1 cellular context compared by ENCODE assay signal in the genomic region with DNA sequence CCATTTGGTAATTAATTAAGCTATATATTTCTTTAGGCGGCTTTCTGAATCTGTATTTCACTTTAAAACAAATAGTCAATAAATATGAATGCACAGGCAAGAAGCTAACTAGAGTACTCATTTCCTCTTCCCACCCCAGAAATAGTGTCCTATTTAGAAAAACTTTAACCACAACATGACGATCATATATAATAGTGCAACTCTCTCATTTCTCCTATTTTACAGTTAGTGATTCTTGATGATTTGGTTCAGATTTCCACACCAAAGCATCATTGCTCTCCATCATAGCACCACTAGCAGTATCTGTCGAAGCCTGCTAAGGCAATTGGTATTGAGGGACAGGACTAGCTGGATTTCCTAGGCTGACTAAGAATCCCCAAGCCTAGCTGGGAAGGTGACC.
TF ChIP-seq lines count a peak whose summit lies in the region.

No MANE protein-coding gene starts in this region.

TF ChIP-seq in GM12878, 131 proteins besides CTCF, POLR2A, EP300 and RAD21 (continued from another document and continues in another):
- TF ChIP-seq, protein P1, sequence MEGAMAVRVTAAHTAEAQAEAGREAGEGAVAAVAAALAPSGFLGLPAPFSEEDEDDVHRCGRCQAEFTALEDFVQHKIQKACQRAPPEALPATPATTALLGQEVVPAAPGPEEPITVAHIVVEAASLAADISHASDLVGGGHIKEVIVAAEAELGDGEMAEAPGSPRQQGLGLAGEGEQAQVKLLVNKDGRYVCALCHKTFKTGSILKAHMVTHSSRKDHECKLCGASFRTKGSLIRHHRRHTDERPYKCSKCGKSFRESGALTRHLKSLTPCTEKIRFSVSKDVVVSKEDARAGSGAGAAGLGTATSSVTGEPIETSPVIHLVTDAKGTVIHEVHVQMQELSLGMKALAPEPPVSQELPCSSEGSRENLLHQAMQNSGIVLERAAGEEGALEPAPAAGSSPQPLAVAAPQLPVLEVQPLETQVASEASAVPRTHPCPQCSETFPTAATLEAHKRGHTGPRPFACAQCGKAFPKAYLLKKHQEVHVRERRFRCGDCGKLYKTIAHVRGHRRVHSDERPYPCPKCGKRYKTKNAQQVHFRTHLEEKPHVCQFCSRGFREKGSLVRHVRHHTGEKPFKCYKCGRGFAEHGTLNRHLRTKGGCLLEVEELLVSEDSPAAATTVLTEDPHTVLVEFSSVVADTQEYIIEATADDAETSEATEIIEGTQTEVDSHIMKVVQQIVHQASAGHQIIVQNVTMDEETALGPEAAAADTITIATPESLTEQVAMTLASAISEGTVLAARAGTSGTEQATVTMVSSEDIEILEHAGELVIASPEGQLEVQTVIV (IDR thresholded peaks at IDR 0.05; ENCODE audit: borderline replicate concordance, partially characterized antibody): no peak
- TF ChIP-seq BCL11A (IDR thresholded peaks at IDR 0.05; ENCODE audit: low read depth, low read length) (0 out of 2 replicates have a peak, but pooled peaks have one; percentile 34), RBBP5 (conservative IDR thresholded peaks at IDR 0.05) (no peak), HDGF (IDR thresholded peaks at IDR 0.05) (no peak), MEF2B (IDR thresholded peaks at IDR 0.05; ENCODE audit: partially characterized antibody, poor library complexity, severe bottlenecking) (peak; percentile 87), KAT2A (conservative IDR thresholded peaks at IDR 0.05; ENCODE audit: control insufficient read depth, low read depth, low read length) (no peak), DPF2 (IDR thresholded peaks at IDR 0.05) (no peak), RCOR1 (conservative IDR thresholded peaks at IDR 0.05; ENCODE audit: low read depth, low read length) (no peak), KLF5 (IDR thresholded peaks at IDR 0.05; ENCODE audit: partially characterized antibody) (no peak), JUNB (IDR thresholded peaks at IDR 0.05) (peak; percentile 42), YBX1 (IDR thresholded peaks at IDR 0.05) (no peak), MEF2A (IDR thresholded peaks at IDR 0.05; ENCODE audit: insufficient read depth, low read depth, low read length) (peak; percentile 85; the same call in 1 of the 2 replicates), CHD2 (IDR thresholded peaks at IDR 0.05; ENCODE audit: borderline replicate concordance, low read depth, low read length) (no peak), ZSCAN29 (IDR thresholded peaks at IDR 0.05) (no peak), RUNX3 (IDR thresholded peaks at IDR 0.05; ENCODE audit: low read length) (peak; percentile 93), RFX5 (IDR thresholded peaks at IDR 0.05; ENCODE audit: low read depth, low read length) (no peak), SREBF2 (IDR thresholded peaks at IDR 0.05; ENCODE audit: low read length) (no peak), JUND (IDR thresholded peaks at IDR 0.05; ENCODE audit: low read depth, low read length) (no peak), NFYA (IDR thresholded peaks at IDR 0.05; ENCODE audit: borderline replicate concordance, low read depth, low read length) (no peak), CBFB (IDR thresholded peaks at IDR 0.05; ENCODE audit: low read depth) (no peak), BACH1 (IDR thresholded peaks at IDR 0.05; ENCODE audit: borderline replicate concordance) (no peak), ASH2L (IDR thresholded peaks at IDR 0.05; ENCODE audit: borderline replicate concordance, low read depth) (no peak), ZNF24 (IDR thresholded peaks at IDR 0.05) (no peak), PAX5 (IDR thresholded peaks at IDR 0.05; ENCODE audit: borderline replicate concordance, low read depth, low read length) (no peak), FOXM1 (IDR thresholded peaks at IDR 0.05; ENCODE audit: low read depth, low read length) (0 out of 2 replicates have a peak, but pooled peaks have one; percentile 47), SMAD5 (IDR thresholded peaks at IDR 0.05; ENCODE audit: low read depth) (no peak), GATAD2B (conservative IDR thresholded peaks at IDR 0.05; ENCODE audit: low read depth) (no peak), KDM1A (IDR thresholded peaks at IDR 0.05; ENCODE audit: borderline replicate concordance) (no peak), ETV6 (conservative IDR thresholded peaks at IDR 0.05 in 1 of 2, IDR thresholded peaks at IDR 0.05 in 1 of 2; ENCODE audit: borderline replicate concordance in 1 of 2, low read depth in 1 of 2) (peak in 1 of 2 experiments; percentile 57; a peak in 1 of 4 replicates), YY1 (IDR thresholded peaks at IDR 0.05; ENCODE audit: low read depth, low read length) (no peak), SPI1 (IDR thresholded peaks at IDR 0.05; ENCODE audit: borderline replicate concordance, insufficient read depth, low read depth, low read length) (peak; percentile 77), SUPT20H (IDR thresholded peaks at IDR 0.05; ENCODE audit: borderline replicate concordance, control insufficient read depth, low read depth, low read length) (no peak), MTA2 (IDR thresholded peaks at IDR 0.05; ENCODE audit: low read depth) (peak; percentile 86; the same call in 1 of the 2 replicates), ATF7 (IDR thresholded peaks at IDR 0.05; ENCODE audit: low read depth) (peak; percentile 50; the same call in 1 of the 2 replicates), NR2C1 (IDR thresholded peaks at IDR 0.05) (no peak)
- TF ChIP-seq, protein P2, sequence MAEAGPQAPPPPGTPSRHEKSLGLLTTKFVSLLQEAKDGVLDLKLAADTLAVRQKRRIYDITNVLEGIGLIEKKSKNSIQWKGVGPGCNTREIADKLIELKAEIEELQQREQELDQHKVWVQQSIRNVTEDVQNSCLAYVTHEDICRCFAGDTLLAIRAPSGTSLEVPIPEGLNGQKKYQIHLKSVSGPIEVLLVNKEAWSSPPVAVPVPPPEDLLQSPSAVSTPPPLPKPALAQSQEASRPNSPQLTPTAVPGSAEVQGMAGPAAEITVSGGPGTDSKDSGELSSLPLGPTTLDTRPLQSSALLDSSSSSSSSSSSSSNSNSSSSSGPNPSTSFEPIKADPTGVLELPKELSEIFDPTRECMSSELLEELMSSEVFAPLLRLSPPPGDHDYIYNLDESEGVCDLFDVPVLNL (IDR thresholded peaks at IDR 0.05; ENCODE audit: low read depth, low read length): no peak
- TF ChIP-seq, protein P3, sequence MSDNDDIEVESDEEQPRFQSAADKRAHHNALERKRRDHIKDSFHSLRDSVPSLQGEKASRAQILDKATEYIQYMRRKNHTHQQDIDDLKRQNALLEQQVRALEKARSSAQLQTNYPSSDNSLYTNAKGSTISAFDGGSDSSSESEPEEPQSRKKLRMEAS (IDR thresholded peaks at IDR 0.05; ENCODE audit: low read depth, low read length): no peak
- TF ChIP-seq, protein P4, sequence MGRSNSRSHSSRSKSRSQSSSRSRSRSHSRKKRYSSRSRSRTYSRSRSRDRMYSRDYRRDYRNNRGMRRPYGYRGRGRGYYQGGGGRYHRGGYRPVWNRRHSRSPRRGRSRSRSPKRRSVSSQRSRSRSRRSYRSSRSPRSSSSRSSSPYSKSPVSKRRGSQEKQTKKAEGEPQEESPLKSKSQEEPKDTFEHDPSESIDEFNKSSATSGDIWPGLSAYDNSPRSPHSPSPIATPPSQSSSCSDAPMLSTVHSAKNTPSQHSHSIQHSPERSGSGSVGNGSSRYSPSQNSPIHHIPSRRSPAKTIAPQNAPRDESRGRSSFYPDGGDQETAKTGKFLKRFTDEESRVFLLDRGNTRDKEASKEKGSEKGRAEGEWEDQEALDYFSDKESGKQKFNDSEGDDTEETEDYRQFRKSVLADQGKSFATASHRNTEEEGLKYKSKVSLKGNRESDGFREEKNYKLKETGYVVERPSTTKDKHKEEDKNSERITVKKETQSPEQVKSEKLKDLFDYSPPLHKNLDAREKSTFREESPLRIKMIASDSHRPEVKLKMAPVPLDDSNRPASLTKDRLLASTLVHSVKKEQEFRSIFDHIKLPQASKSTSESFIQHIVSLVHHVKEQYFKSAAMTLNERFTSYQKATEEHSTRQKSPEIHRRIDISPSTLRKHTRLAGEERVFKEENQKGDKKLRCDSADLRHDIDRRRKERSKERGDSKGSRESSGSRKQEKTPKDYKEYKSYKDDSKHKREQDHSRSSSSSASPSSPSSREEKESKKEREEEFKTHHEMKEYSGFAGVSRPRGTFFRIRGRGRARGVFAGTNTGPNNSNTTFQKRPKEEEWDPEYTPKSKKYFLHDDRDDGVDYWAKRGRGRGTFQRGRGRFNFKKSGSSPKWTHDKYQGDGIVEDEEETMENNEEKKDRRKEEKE (IDR thresholded peaks at IDR 0.05): no peak
- TF ChIP-seq, protein P5, sequence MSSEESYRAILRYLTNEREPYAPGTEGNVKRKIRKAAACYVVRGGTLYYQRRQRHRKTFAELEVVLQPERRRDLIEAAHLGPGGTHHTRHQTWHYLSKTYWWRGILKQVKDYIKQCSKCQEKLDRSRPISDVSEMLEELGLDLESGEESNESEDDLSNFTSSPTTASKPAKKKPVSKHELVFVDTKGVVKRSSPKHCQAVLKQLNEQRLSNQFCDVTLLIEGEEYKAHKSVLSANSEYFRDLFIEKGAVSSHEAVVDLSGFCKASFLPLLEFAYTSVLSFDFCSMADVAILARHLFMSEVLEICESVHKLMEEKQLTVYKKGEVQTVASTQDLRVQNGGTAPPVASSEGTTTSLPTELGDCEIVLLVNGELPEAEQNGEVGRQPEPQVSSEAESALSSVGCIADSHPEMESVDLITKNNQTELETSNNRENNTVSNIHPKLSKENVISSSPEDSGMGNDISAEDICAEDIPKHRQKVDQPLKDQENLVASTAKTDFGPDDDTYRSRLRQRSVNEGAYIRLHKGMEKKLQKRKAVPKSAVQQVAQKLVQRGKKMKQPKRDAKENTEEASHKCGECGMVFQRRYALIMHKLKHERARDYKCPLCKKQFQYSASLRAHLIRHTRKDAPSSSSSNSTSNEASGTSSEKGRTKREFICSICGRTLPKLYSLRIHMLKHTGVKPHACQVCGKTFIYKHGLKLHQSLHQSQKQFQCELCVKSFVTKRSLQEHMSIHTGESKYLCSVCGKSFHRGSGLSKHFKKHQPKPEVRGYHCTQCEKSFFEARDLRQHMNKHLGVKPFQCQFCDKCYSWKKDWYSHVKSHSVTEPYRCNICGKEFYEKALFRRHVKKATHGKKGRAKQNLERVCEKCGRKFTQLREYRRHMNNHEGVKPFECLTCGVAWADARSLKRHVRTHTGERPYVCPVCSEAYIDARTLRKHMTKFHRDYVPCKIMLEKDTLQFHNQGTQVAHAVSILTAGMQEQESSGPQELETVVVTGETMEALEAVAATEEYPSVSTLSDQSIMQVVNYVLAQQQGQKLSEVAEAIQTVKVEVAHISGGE (CRISPR knock-in tag; IDR thresholded peaks at IDR 0.05): no peak
- TF ChIP-seq, protein P6, sequence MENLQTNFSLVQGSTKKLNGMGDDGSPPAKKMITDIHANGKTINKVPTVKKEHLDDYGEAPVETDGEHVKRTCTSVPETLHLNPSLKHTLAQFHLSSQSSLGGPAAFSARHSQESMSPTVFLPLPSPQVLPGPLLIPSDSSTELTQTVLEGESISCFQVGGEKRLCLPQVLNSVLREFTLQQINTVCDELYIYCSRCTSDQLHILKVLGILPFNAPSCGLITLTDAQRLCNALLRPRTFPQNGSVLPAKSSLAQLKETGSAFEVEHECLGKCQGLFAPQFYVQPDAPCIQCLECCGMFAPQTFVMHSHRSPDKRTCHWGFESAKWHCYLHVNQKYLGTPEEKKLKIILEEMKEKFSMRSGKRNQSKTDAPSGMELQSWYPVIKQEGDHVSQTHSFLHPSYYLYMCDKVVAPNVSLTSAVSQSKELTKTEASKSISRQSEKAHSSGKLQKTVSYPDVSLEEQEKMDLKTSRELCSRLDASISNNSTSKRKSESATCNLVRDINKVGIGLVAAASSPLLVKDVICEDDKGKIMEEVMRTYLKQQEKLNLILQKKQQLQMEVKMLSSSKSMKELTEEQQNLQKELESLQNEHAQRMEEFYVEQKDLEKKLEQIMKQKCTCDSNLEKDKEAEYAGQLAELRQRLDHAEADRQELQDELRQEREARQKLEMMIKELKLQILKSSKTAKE (IDR thresholded peaks at IDR 0.05; ENCODE audit: low read depth, poor library complexity, severe bottlenecking): peak; percentile 26
- TF ChIP-seq, protein P7, sequence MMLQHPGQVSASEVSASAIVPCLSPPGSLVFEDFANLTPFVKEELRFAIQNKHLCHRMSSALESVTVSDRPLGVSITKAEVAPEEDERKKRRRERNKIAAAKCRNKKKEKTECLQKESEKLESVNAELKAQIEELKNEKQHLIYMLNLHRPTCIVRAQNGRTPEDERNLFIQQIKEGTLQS (IDR thresholded peaks at IDR 0.05; ENCODE audit: borderline replicate concordance, extremely low read depth, low read depth, low read length): no peak
- TF ChIP-seq, protein P8, sequence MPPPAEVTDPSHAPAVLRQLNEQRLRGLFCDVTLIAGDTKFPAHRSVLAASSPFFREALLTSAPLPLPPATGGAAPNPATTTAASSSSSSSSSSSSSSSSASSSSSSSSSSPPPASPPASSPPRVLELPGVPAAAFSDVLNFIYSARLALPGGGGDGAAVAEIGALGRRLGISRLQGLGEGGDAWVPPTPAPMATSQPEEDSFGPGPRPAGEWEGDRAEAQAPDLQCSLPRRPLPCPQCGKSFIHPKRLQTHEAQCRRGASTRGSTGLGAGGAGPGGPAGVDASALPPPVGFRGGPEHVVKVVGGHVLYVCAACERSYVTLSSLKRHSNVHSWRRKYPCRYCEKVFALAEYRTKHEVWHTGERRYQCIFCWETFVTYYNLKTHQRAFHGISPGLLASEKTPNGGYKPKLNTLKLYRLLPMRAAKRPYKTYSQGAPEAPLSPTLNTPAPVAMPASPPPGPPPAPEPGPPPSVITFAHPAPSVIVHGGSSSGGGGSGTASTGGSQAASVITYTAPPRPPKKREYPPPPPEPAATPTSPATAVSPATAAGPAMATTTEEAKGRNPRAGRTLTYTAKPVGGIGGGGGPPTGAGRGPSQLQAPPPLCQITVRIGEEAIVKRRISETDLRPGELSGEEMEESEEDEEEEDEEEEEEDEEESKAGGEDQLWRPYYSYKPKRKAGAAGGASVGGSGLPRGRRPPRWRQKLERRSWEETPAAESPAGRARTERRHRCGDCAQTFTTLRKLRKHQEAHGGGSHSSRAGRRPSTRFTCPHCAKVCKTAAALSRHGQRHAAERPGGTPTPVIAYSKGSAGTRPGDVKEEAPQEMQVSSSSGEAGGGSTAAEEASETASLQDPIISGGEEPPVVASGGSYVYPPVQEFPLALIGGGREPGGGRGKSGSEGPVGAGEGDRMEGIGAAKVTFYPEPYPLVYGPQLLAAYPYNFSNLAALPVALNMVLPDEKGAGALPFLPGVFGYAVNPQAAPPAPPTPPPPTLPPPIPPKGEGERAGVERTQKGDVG (CRISPR knock-in tag; IDR thresholded peaks at IDR 0.05): no peak
- TF ChIP-seq, protein P9, sequence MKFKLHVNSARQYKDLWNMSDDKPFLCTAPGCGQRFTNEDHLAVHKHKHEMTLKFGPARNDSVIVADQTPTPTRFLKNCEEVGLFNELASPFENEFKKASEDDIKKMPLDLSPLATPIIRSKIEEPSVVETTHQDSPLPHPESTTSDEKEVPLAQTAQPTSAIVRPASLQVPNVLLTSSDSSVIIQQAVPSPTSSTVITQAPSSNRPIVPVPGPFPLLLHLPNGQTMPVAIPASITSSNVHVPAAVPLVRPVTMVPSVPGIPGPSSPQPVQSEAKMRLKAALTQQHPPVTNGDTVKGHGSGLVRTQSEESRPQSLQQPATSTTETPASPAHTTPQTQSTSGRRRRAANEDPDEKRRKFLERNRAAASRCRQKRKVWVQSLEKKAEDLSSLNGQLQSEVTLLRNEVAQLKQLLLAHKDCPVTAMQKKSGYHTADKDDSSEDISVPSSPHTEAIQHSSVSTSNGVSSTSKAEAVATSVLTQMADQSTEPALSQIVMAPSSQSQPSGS (IDR thresholded peaks at IDR 0.05; ENCODE audit: low read length): peak; percentile 74; the same call in 1 of the 2 replicates
- TF ChIP-seq, protein P10, sequence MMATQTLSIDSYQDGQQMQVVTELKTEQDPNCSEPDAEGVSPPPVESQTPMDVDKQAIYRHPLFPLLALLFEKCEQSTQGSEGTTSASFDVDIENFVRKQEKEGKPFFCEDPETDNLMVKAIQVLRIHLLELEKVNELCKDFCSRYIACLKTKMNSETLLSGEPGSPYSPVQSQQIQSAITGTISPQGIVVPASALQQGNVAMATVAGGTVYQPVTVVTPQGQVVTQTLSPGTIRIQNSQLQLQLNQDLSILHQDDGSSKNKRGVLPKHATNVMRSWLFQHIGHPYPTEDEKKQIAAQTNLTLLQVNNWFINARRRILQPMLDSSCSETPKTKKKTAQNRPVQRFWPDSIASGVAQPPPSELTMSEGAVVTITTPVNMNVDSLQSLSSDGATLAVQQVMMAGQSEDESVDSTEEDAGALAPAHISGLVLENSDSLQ (IDR thresholded peaks at IDR 0.05): no peak
